In genomic region chr14:90625445-90625844, GRCh38 we compare ENCODE assay signal across 2 cellular contexts.
A peak's percentile ranks its signal among the peaks of the same experiment; 100 is the strongest.
TF ChIP-seq lines count a peak whose summit lies in the region.

No MANE protein-coding gene starts in this region.

TF ChIP-seq in A549, 52 proteins besides CTCF, POLR2A, EP300 and RAD21:
- TF ChIP-seq USF2 (IDR thresholded peaks at IDR 0.05) (0 out of 2 replicates have a peak, but pooled peaks have one; percentile 20), CBX8 (IDR thresholded peaks at IDR 0.05) (no peak)

TF ChIP-seq in H1, 55 proteins besides CTCF, POLR2A, EP300 and RAD21:
- no peak for TF ChIP-seq SIRT6 (IDR thresholded peaks at IDR 0.05; ENCODE audit: low read length)
- no peak for TF ChIP-seq GTF2F1 (IDR thresholded peaks at IDR 0.05; ENCODE audit: borderline replicate concordance, low read depth, low read length)
- no peak for TF ChIP-seq CHD1 (IDR thresholded peaks at IDR 0.05; ENCODE audit: low read depth, low read length)
- TF ChIP-seq SP1 (IDR thresholded peaks at IDR 0.05; ENCODE audit: low read depth, low read length), result no peak
- TF ChIP-seq MAFK (IDR thresholded peaks at IDR 0.05; ENCODE audit: low read depth, low read length), result no peak
- no peak for TF ChIP-seq ZNF274 (IDR thresholded peaks at IDR 0.05; ENCODE audit: borderline replicate concordance, extremely low read depth, low read length)
- TF ChIP-seq POU5F1 (IDR thresholded peaks at IDR 0.05; ENCODE audit: low read depth, low read length), result no peak
- no peak for TF ChIP-seq TBP (IDR thresholded peaks at IDR 0.05; ENCODE audit: low read depth, low read length)
- no peak for TF ChIP-seq SIX5 (IDR thresholded peaks at IDR 0.05; ENCODE audit: low read depth, low read length)
- no peak for TF ChIP-seq TAF7 (optimal IDR thresholded peaks at IDR 0.05; ENCODE audit: borderline replicate concordance, low read depth, low read length)
- TF ChIP-seq BACH1 (IDR thresholded peaks at IDR 0.05; ENCODE audit: low read length), result no peak
- TF ChIP-seq E2F6 (IDR thresholded peaks at IDR 0.05), result no peak
- TF ChIP-seq TCF12 (IDR thresholded peaks at IDR 0.05; ENCODE audit: low read depth, low read length), result no peak
